Comparison of ENCODE assay signal across 8 cellular contexts in genomic region chr10:38038107-38038931, GRCh38. TPM values are rescaled to one million over a fixed set of nuclear protein-coding genes. Genes with fewer than 3 reads are reported as not detected.
A peak's percentile ranks its signal among the peaks of the same experiment; 100 is the strongest.
DNase-seq lines count a peak whose midpoint lies in the region; ATAC-seq and TF ChIP-seq lines count a peak whose summit lies in the region.

No MANE protein-coding gene starts in this region.

- H3K4me3 ChIP-seq in Karpas-422 (ENCODE audit: low read length) (0 out of 2 replicates have a peak overlapping the region, but pooled peaks have one; percentile 21), stomach (no peak overlapping the region)

- intact Hi-C loops in stomach (cut with DNase I; ENCODE audit: low total_unique reads), result no loop called here

- DNase-seq in Karpas-422 (peak; percentile 46), iris pigment epithelial cell (ENCODE audit: low read depth) (peak; percentile 40), left lobe of liver (ENCODE audit: low spot score) (no peak), HUDEP-2 (lab: John Stamatoyannopoulos, UW; ENCODE audit: unreplicated experiment in 76 of 76) (no peak), stomach (no peak)
- DNase-seq in effector CD8-positive, alpha-beta T cell (lab: John Stamatoyannopoulos, UW), result no peak

- no peaks in the 10 kb centered on the region for H4K20me1 ChIP-seq in Karpas-422 (ENCODE audit: insufficient read depth, low read depth, low read length)

- no peaks in the 10 kb centered on the region for H3K9me2 ChIP-seq in Karpas-422 (replicated peaks; ENCODE audit: insufficient read depth, low read length)

- H3K4me2 ChIP-seq in Karpas-422 (ENCODE audit: low read depth, low read length, poor library complexity, severe bottlenecking), result peak overlapping the region; percentile 38

- peaks cover 35% of the 10 kb centered on the region for H3K79me2 ChIP-seq in Karpas-422 (ENCODE audit: low read length)

- no peak for TF ChIP-seq POLR2A in stomach (IDR thresholded peaks at IDR 0.05)

- H3K36me3 ChIP-seq in Karpas-422 (ENCODE audit: insufficient read depth, low read length), result peaks cover 61% of the 10 kb centered on the region
- peaks cover 25 to 88% (median 72%) of the 10 kb centered on the region in 4 donors for H3K36me3 ChIP-seq in stomach

- 89 to 95% (median 93%) methylated on average over 7 of the region's 7 CpGs for WGBS in stomach, 5 donors

- H2AFZ ChIP-seq in Karpas-422 (ENCODE audit: low read length), result no peak overlapping the region

- ATAC-seq in GM18508 (IDR thresholded peaks at IDR 0.05; ENCODE audit: insufficient read depth, unreplicated experiment) (peak; percentile 79), GM21619 (IDR thresholded peaks at IDR 0.05; ENCODE audit: unreplicated experiment) (peak; percentile 91), left lobe of liver (no peak)

- H3K4me1 ChIP-seq in Karpas-422 (ENCODE audit: low read length), result peaks cover 2% of the 10 kb centered on the region; the same call in 1 of the 2 replicates
- peaks cover 0 to 7% (median 0%) of the 10 kb centered on the region in 4 donors for H3K4me1 ChIP-seq in stomach

- TF ChIP-seq EP300 in stomach (IDR thresholded peaks at IDR 0.05), result no peak

- H3K27ac ChIP-seq in Karpas-422 (ENCODE audit: low read length) (no peak overlapping the region; the same call in 1 of the 2 replicates), stomach (peak overlapping the region in 1 of 5 donors; percentile 33)

- peaks cover 5% of the 10 kb centered on the region; the same call in 1 of the 2 replicates for H3K9me3 ChIP-seq in Karpas-422 (ENCODE audit: low read length)
- H3K9me3 ChIP-seq in stomach, result no peaks in the 10 kb centered on the region

- no peak overlapping the region for H3K9ac ChIP-seq in Karpas-422 (ENCODE audit: low read length)

- H3K27me3 ChIP-seq in Karpas-422 (ENCODE audit: low read length) (no peaks in the 10 kb centered on the region), stomach (no peaks in the 10 kb centered on the region)

- TF ChIP-seq CTCF in stomach (IDR thresholded peaks at IDR 0.05), result no peak

RNA-seq across cellular contexts. Expression of gene ZNF33A, which starts 27.8 kb away (rescaled TPM):
- 24.0 and 38.9 TPM in 2 replicates for total RNA-seq in Karpas-422 (2014; rRNA removed; shearing (Covaris generic); ENCODE audit: low replicate concordance)
- total RNA-seq in left lobe of liver (18.7 TPM), stomach (10 to 100 TPM in 4 of 5 donors, 1 to 10 TPM in 1; 7.6 to 72.9 (median 55.8) TPM)
- polyA plus RNA-seq in stomach, result 10 to 100 TPM in 1 of 3 donors, 1 to 10 TPM in 2; 9.2 to 13.3 (median 9.9) TPM

RNA-seq across cellular contexts. Expression of gene ZNF37A, which starts 55.8 kb away (rescaled TPM):
- total RNA-seq in Karpas-422 (2014; rRNA removed; shearing (Covaris generic); ENCODE audit: low replicate concordance), result 18.0 and 28.4 TPM in 2 replicates
- total RNA-seq in left lobe of liver (7.3 TPM), stomach (10 to 100 TPM in 4 of 5 donors, 1 to 10 TPM in 1; 4.3 to 41.2 (median 33.2) TPM)
- 10 to 100 TPM in 1 of 3 donors, 1 to 10 TPM in 2; 5.2 to 10.2 (median 6.6) TPM for polyA plus RNA-seq in stomach

Comparison
In these comparisons a context has a peak if more than half of its experiments do, and no peak if none do; other contexts are left out.
1. DNase-seq: peak in Karpas-422 (single experiment) and iris pigment epithelial cell (single experiment); none in left lobe of liver (single experiment), effector CD8-positive, alpha-beta T cell (single experiment), HUDEP-2 (0 of 76) and stomach (single experiment).